In genomic region chr15:66700802-66701421, GRCh38 we compare ENCODE assay signal across 8 cellular contexts. TPM values are rescaled to one million over a fixed set of nuclear protein-coding genes. Genes with fewer than 3 reads are reported as not detected.
DNase-seq lines count a peak whose midpoint lies in the region; ATAC-seq and TF ChIP-seq lines count a peak whose summit lies in the region.

No MANE protein-coding gene starts in this region.

- ATAC-seq in GM19023 (IDR thresholded peaks at IDR 0.05; ENCODE audit: unreplicated experiment) (peak; percentile 63), HG03439 (IDR thresholded peaks at IDR 0.05; ENCODE audit: unreplicated experiment) (peak; percentile 57)

- TF ChIP-seq CTCF in lower leg skin (IDR thresholded peaks at IDR 0.05) = no peak

- TF ChIP-seq POLR2A in lower leg skin (IDR thresholded peaks at IDR 0.05) = no peak

- DNase-seq in AG08395 (ENCODE audit: low spot score) (peak; percentile 96), NCI-H748 treated with DMSO at 0.1 percent for 48 hours (lab: John Stamatoyannopoulos, UW) (peak; percentile 58), dermis blood vessel endothelial cell (peak; percentile 95), lower leg skin (ENCODE audit: low spot score in 2 of 2) (peak; percentile 94 to 98)
- DNase-seq in activated CD4-positive, alpha-beta T cell treated with anti-CD3 and anti-CD28 coated beads, Interleukin-2, amount 50 U/mL, for 24 hours (ENCODE audit: low read depth in 1 of 2, low spot score in 1 of 2) = peak; percentile 69 to 76
- peak; percentile 84 for DNase-seq in stimulated activated CD4-positive, alpha-beta T cell treated with anti-CD3 and anti-CD28 coated beads, Interleukin-4, amount 100 ng/mL, for 24 hours

- WGBS in lower leg skin, 2 donors = 1% methylated on average over 18 to 32 of the region's 68 CpGs

- peak overlapping the region; percentile 52 for H3K4me3 ChIP-seq in lower leg skin (ENCODE audit: low read depth, poor library complexity, severe bottlenecking)

- intact Hi-C loops in lower leg skin (cut with DNase I; ENCODE audit: low total_unique reads) = no loop called here

RNA-seq across cellular contexts. Expression of gene SMAD6, which starts 1.1 kb away (rescaled TPM):
- 10.1 and 11.9 TPM in 2 replicates for total RNA-seq in dermis blood vessel endothelial cell
- total RNA-seq in lower leg skin = 1 to 10 TPM; 2.0 to 9.1 (median 6.7) TPM

Comparison
In these comparisons a context has a peak if more than half of its experiments do, and no peak if none do; other contexts are left out.
1. Peak in every context shown above with its lines: DNase-seq, ATAC-seq and H3K4me3 ChIP-seq.